11 cellular contexts compared by ENCODE assay signal in the genomic region with DNA sequence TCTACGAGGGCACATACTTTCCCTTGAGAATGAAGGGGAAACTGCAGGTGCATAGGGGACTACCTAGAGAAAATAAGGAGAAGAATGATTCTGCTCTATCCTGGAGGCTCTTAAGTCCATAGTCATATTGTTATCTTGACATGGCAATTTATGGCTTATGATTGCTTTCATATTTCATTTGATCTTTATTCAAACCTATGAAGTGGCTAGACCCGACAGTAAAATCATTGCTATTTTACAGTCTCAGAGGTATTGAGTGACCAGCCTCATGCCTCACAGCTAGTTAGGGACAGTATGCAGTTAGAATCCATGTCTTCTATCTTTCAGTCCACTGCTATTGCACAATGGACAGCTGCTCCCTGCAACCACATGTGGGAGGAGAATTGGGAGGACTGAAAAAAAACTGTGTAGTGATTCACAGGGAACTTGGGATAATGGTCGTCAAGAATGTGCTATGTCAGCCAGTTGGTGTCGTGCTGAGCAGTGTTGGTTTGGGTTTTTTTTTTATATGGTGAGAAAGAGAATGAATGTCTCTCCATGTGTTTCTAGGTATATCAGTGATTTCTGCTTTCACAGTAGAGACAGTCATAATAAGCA.
DNase-seq lines count a peak whose midpoint lies in the region; ATAC-seq, FAIRE-seq and TF ChIP-seq lines count a peak whose summit lies in the region.
"Had no signal": no experiment of that assay in that cellular context is flagged by ENCODE, and none has a peak within 500 bp of the region (broad histone marks: within the 10 kb centered on the region; RNA-seq: fewer than 3 reads in every experiment).

No MANE protein-coding gene starts in this region.

- no peak overlapping the region for H3K4me2 ChIP-seq in keratinocyte (ENCODE audit: control insufficient read depth, extremely low read depth, insufficient read depth, low read depth, low read length)

- DNase-seq in heart left ventricle (peak in 1 of 5 donors; percentile 36), cardiac septum (ENCODE audit: low spot score) (no peak), amniotic epithelial cell (ENCODE audit: low read depth) (peak; percentile 92), keratinocyte (ENCODE audit: low read depth, low spot score) (peak; percentile 11), aorta (no peak), cerebellar nuclear complex (lab: John Stamatoyannopoulos, UW) (no peak)
- no peak for DNase-seq in central memory CD4-positive, alpha-beta T cell
- DNase-seq: hippocampal formation, NCI-H446 treated with DMSO at 0.1 percent for 48 hours had no signal

- H3K27me3 ChIP-seq in heart left ventricle, result no peaks in the 10 kb centered on the region
- H3K27me3 ChIP-seq in keratinocyte (ENCODE audit: control insufficient read depth, extremely low read depth, insufficient read depth, low read length), result no peaks in the 10 kb centered on the region
- no peaks in the 10 kb centered on the region for H3K27me3 ChIP-seq in aorta (ENCODE audit: control insufficient read depth in 1 of 2, insufficient read depth in 2 of 2, low read length in 1 of 2)

- whole genome bisulfite sequencing in heart left ventricle, 4 donors, result 37 to 48% (median 44%) methylated on average over 4 of the region's 4 CpGs
- WGBS in aorta, 2 donors, result 24 to 33% methylated on average over 4 of the region's 4 CpGs

- H4K20me1 ChIP-seq in keratinocyte (ENCODE audit: control insufficient read depth, extremely low read depth, insufficient read depth, low read length), result no peaks in the 10 kb centered on the region

- H3K27ac ChIP-seq in heart left ventricle (no peak overlapping the region), keratinocyte (ENCODE audit: control insufficient read depth, insufficient read depth, low read length) (no peak overlapping the region), aorta (ENCODE audit: low read depth in 1 of 2, low read length in 2 of 2) (no peak overlapping the region)
- H3K27ac ChIP-seq: C4-2B had no signal

- H3K4me1 ChIP-seq in heart left ventricle (peaks cover 0 to 8% (median 0%) of the 10 kb centered on the region in 12 donors), keratinocyte (ENCODE audit: control insufficient read depth, extremely low read depth, insufficient read depth, low read length) (peaks cover 4% of the 10 kb centered on the region), aorta (ENCODE audit: control insufficient read depth in 1 of 2, insufficient read depth in 2 of 2, low read length in 2 of 2) (no peaks in the 10 kb centered on the region)

- H3K36me3 ChIP-seq in heart left ventricle (no peaks in the 10 kb centered on the region), keratinocyte (ENCODE audit: control insufficient read depth in 2 of 2, extremely low read depth in 1 of 2, insufficient read depth in 2 of 2, low read length in 2 of 2) (no peaks in the 10 kb centered on the region), aorta (ENCODE audit: control insufficient read depth in 1 of 2, insufficient read depth in 2 of 2, low read length in 1 of 2) (no peaks in the 10 kb centered on the region)

- dilution Hi-C loops in keratinocyte (cut with MboI; ENCODE audit: extremely low pct_ligation_motif_present, low sequenced_read_pairs), result no loop called here

- H3K4me3 ChIP-seq in heart left ventricle (no peak overlapping the region), keratinocyte (ENCODE audit: control insufficient read depth in 2 of 3, extremely low read depth in 1 of 3, insufficient read depth in 2 of 3, low read depth in 1 of 3, low read length in 3 of 3) (no peak overlapping the region), aorta (ENCODE audit: low read length in 2 of 2) (no peak overlapping the region)

- TF ChIP-seq CTCF in heart left ventricle (IDR thresholded peaks at IDR 0.05), result no peak
- TF ChIP-seq CTCF in keratinocyte (optimal IDR thresholded peaks at IDR 0.05 in 1 of 3, IDR thresholded peaks at IDR 0.05 in 1 of 3, conservative IDR thresholded peaks at IDR 0.05 in 1 of 3; ENCODE audit: extremely low read depth in 1 of 3, insufficient read depth in 2 of 3, low read length in 3 of 3), result no peak

- H3K9me1 ChIP-seq in keratinocyte (ENCODE audit: control insufficient read depth, extremely low read depth, insufficient read depth, low read length), result no peaks in the 10 kb centered on the region

- ATAC-seq in heart left ventricle (peak; percentile 58 to 92 (median 80)), aorta (ENCODE audit: low FRiP score) (peak; percentile 76), GM19328 (IDR thresholded peaks at IDR 0.05; ENCODE audit: unreplicated experiment) (no peak)

- H3K9ac ChIP-seq in keratinocyte (ENCODE audit: control insufficient read depth, extremely low read depth, insufficient read depth, low read length), result no peak overlapping the region

- TF ChIP-seq POLR2A in heart left ventricle (IDR thresholded peaks at IDR 0.05), result no peak

- H3K79me2 ChIP-seq in keratinocyte (ENCODE audit: control insufficient read depth, insufficient read depth, low read length), result no peaks in the 10 kb centered on the region

- H2AFZ ChIP-seq in keratinocyte (ENCODE audit: control insufficient read depth, low read length), result no peak overlapping the region

- intact Hi-C loops in heart left ventricle (cut with DNase I), result no loop called here
- intact Hi-C loops in cardiac septum (cut with DNase I), result no loop called here
- intact Hi-C loops in aorta (cut with DNase I), result no loop called here

- peak; percentile 62 for FAIRE-seq in keratinocyte (lab: Jason Lieb, UNC)

- no peaks in the 10 kb centered on the region for H3K9me3 ChIP-seq in heart left ventricle
- H3K9me3 ChIP-seq in keratinocyte (ENCODE audit: control insufficient read depth, low read depth, low read length), result no peaks in the 10 kb centered on the region
- no peaks in the 10 kb centered on the region for H3K9me3 ChIP-seq in aorta (ENCODE audit: control insufficient read depth, low read length)

Comparison
In these comparisons a context has a peak if more than half of its experiments do, and no peak if none do; other contexts are left out.
1. DNase-seq: peak in amniotic epithelial cell (single experiment) and keratinocyte (single experiment); none in cardiac septum (single experiment), aorta (0 of 2), cerebellar nuclear complex (0 of 2) and central memory CD4-positive, alpha-beta T cell (single experiment).